Comparison of ENCODE assay signal across 7 cellular contexts in genomic region chr17:77772461-77772897, GRCh38.
DNase-seq lines count a peak whose midpoint lies in the region; ATAC-seq and TF ChIP-seq lines count a peak whose summit lies in the region.

No MANE protein-coding gene starts in this region.

- TF ChIP-seq CTCF in gastroesophageal sphincter (IDR thresholded peaks at IDR 0.05) (peak in 3 of 4 experiments; percentile 26 to 72 (median 47)), coronary artery (IDR thresholded peaks at IDR 0.05) (no peak)

- H3K9me3 ChIP-seq in GM23248 (ENCODE audit: low read depth) (no peaks in the 10 kb centered on the region), gastroesophageal sphincter (no peaks in the 10 kb centered on the region)

- ATAC-seq in gastroesophageal sphincter, result peak; percentile 78

- H3K27me3 Mint-ChIP-seq in activated T-helper 1 cell treated with anti-CD3 and anti-CD28 coated beads, Interleukin-12 subunit alpha, Interleukin-12 subunit beta, Interleukin-2, Interleukin-4 antibody, amounts not matched to agents 30 ng/mL and 10 ng/mL and 1 ng/mL, durations not matched to agents 14 hours and 24 hours and 36 hours (ENCODE audit: insufficient read depth), result peaks cover 30% of the 10 kb centered on the region

- in situ Hi-C loops in GM23248 (cut with MboI), result no loop called here

- H3K4me2 ChIP-seq in GM23248 (ENCODE audit: unreplicated experiment), result no peak overlapping the region

- no peak overlapping the region for H3K4me3 ChIP-seq in GM23248
- no peak overlapping the region for H3K4me3 ChIP-seq in gastroesophageal sphincter
- H3K4me3 ChIP-seq in skeletal muscle cell (ENCODE audit: low read depth, low read length), result no peak overlapping the region
- H3K4me3 ChIP-seq in coronary artery, result no peak overlapping the region

- H3K9me2 ChIP-seq in GM23248 (ENCODE audit: insufficient read depth), result no peaks in the 10 kb centered on the region

- H3K27ac ChIP-seq in GM23248, result no peak overlapping the region
- H3K27ac ChIP-seq in gastroesophageal sphincter, result no peak overlapping the region
- H3K27ac ChIP-seq in coronary artery, result peak overlapping the region in 1 of 2 donors; percentile 16

- no peak overlapping the region for H3K27ac Mint-ChIP-seq in activated T-helper 1 cell treated with anti-CD3 and anti-CD28 coated beads, Interleukin-12 subunit alpha, Interleukin-12 subunit beta, Interleukin-2, Interleukin-4 antibody, amounts not matched to agents 30 ng/mL and 10 ng/mL and 1 ng/mL, durations not matched to agents 14 hours and 24 hours and 36 hours

- H3K36me3 Mint-ChIP-seq in activated T-helper 1 cell treated with anti-CD3 and anti-CD28 coated beads, Interleukin-12 subunit alpha, Interleukin-12 subunit beta, Interleukin-2, Interleukin-4 antibody, amounts not matched to agents 30 ng/mL and 10 ng/mL and 1 ng/mL, durations not matched to agents 14 hours and 24 hours and 36 hours (ENCODE audit: low read depth), result no peaks in the 10 kb centered on the region

- no peaks in the 10 kb centered on the region for H3K4me1 Mint-ChIP-seq in activated T-helper 1 cell treated with anti-CD3 and anti-CD28 coated beads, Interleukin-12 subunit alpha, Interleukin-12 subunit beta, Interleukin-2, Interleukin-4 antibody, amounts not matched to agents 30 ng/mL and 10 ng/mL and 1 ng/mL, durations not matched to agents 14 hours and 24 hours and 36 hours (ENCODE audit: low read depth)

- H3K4me1 ChIP-seq in GM23248 (ENCODE audit: insufficient read depth) (peaks cover 8% of the 10 kb centered on the region), gastroesophageal sphincter (peaks cover 0 to 21% (median 4%) of the 10 kb centered on the region in 3 donors)

- TF ChIP-seq POLR2A in gastroesophageal sphincter (IDR thresholded peaks at IDR 0.05), result no peak

- intact Hi-C loops in activated T-helper 1 cell treated with anti-CD3 and anti-CD28 coated beads, Interleukin-12 subunit alpha, Interleukin-12 subunit beta, Interleukin-2, Interleukin-4 antibody, amounts not matched to agents 30 ng/mL and 10 ng/mL and 1 ng/mL, durations not matched to agents 14 hours and 24 hours and 36 hours (cut with micrococcal nuclease), result loop anchor here (1.0 to 10.0 kb wide), 2 partner anchors 228 to 242 kb away; no protein-coding TSS in a partner anchor

- H3K27me3 ChIP-seq in GM23248 (replicated peaks; ENCODE audit: insufficient read depth) (peaks cover 15% of the 10 kb centered on the region; the same call in 1 of the 2 replicates), gastroesophageal sphincter (no peaks in the 10 kb centered on the region)

- H3K79me2 ChIP-seq in GM23248 (ENCODE audit: insufficient read depth), result no peaks in the 10 kb centered on the region

- DNase-seq in GM23248 (peak; percentile 40), OCI-M1 (lab: John Stamatoyannopoulos, UW) (peak; percentile 71), skeletal muscle cell (ENCODE audit: low read depth) (peak; percentile 11), cerebellar nuclear complex (lab: John Stamatoyannopoulos, UW) (no peak), coronary artery (ENCODE audit: low spot score) (no peak)
- peak; percentile 45 for DNase-seq in activated T-helper 1 cell treated with anti-CD3 and anti-CD28 coated beads, Interleukin-12 subunit alpha, Interleukin-12 subunit beta, Interleukin-2, Interleukin-4 antibody, amounts not matched to agents 30 ng/mL and 10 ng/mL and 1 ng/mL, durations not matched to agents 14 hours and 24 hours and 36 hours (ENCODE audit: low spot score)

- no peak overlapping the region for H2AFZ ChIP-seq in GM23248

- no peaks in the 10 kb centered on the region for H4K20me1 ChIP-seq in GM23248 (ENCODE audit: insufficient read depth)

- TF ChIP-seq EP300 in gastroesophageal sphincter (IDR thresholded peaks at IDR 0.05), result no peak

- no peak overlapping the region for H3K9ac ChIP-seq in GM23248

- H3K36me3 ChIP-seq in GM23248 (ENCODE audit: low read depth), result no peaks in the 10 kb centered on the region
- H3K36me3 ChIP-seq in gastroesophageal sphincter, result no peaks in the 10 kb centered on the region

- 64 to 70% methylated on average over 8 to 10 of the region's 10 CpGs for WGBS in GM23248 (ENCODE audit: low coverage in 1 of 2, low lambda C conversion rate in 2 of 2, missing lambda C conversion rate in 2 of 2), 2 experiments
- WGBS in gastroesophageal sphincter (ENCODE audit: low coverage in 1 of 2), 2 donors, result 37 to 57% methylated on average over 8 to 10 of the region's 10 CpGs

- H3K4me3 Mint-ChIP-seq in activated T-helper 1 cell treated with anti-CD3 and anti-CD28 coated beads, Interleukin-12 subunit alpha, Interleukin-12 subunit beta, Interleukin-2, Interleukin-4 antibody, amounts not matched to agents 30 ng/mL and 10 ng/mL and 1 ng/mL, durations not matched to agents 14 hours and 24 hours and 36 hours, result no peak overlapping the region

- no peaks in the 10 kb centered on the region for H3F3A ChIP-seq in GM23248 (ENCODE audit: insufficient read depth)

- no peaks in the 10 kb centered on the region for H3K9me3 Mint-ChIP-seq in activated T-helper 1 cell treated with anti-CD3 and anti-CD28 coated beads, Interleukin-12 subunit alpha, Interleukin-12 subunit beta, Interleukin-2, Interleukin-4 antibody, amounts not matched to agents 30 ng/mL and 10 ng/mL and 1 ng/mL, durations not matched to agents 14 hours and 24 hours and 36 hours

Comparison
In these comparisons a context has a peak if more than half of its experiments do, and no peak if none do; other contexts are left out.
1. DNase-seq: peak in GM23248 (single experiment), OCI-M1 (single experiment), activated T-helper 1 cell treated with anti-CD3 and anti-CD28 coated beads, Interleukin-12 subunit alpha, Interleukin-12 subunit beta, Interleukin-2, Interleukin-4 antibody, amounts not matched to agents 30 ng/mL and 10 ng/mL and 1 ng/mL, durations not matched to agents 14 hours and 24 hours and 36 hours (single experiment) and skeletal muscle cell (single experiment); none in cerebellar nuclear complex (0 of 2) and coronary artery (single experiment).